ENCODE assay signal across 8 cellular contexts in the genomic region with DNA sequence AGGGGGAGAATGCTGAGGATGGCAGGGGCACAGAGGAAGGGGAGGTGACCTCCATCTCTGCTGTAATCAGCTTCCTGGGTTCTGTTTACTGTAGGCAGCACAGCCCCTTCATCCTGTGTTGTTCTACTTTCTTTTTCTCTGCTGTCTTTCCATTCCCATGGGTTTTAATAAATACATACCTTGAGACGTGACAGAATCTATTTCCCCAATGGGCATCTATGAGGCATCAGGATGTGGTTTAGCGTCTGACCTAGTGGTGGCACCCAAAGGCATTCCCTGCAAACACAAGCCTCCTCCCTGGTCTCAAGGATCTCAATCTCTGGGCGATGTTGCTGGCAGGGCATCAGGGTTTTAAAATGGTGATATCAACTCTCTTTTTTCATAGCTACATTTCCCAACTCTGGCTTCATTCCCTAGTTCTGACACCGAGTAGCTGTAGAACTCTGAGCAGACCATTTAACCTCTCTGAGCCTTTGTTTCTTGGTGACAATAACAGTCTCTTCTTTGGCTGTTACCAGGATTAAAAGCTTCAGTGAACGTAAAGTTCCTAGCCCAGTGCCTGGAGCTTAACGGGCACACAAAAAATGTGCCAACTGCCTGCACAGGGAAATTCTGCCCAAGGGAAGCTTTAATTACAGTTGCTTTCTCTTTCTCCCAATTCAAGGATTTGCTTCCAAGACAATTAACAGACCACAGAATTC.
DNase-seq lines count a peak whose midpoint lies in the region; ATAC-seq and TF ChIP-seq lines count a peak whose summit lies in the region.

No MANE protein-coding gene starts in this region.

- peak overlapping the region; percentile 58 for H3K4me3 ChIP-seq in CD4-positive, CD25-positive, alpha-beta regulatory T cell (ENCODE audit: low read depth, low read length)
- H3K4me3 ChIP-seq in adipocyte (ENCODE audit: low read length), result peak overlapping the region; percentile 58
- H3K4me3 ChIP-seq in liver (ENCODE audit: low read depth in 1 of 3, low read length in 3 of 3), result peak overlapping the region in 2 of 3 donors; percentile 25 to 37
- no peak overlapping the region for H3K4me3 ChIP-seq in left lung

- H3K27ac ChIP-seq in CD4-positive, CD25-positive, alpha-beta regulatory T cell (ENCODE audit: insufficient read depth, low read length, poor library complexity, severe bottlenecking), result no peak overlapping the region
- H3K27ac ChIP-seq in liver (ENCODE audit: low read depth in 1 of 2, low read length in 2 of 2), result no peak overlapping the region
- H3K27ac ChIP-seq in left lung, result no peak overlapping the region

- H3K9me3 ChIP-seq in CD4-positive, CD25-positive, alpha-beta regulatory T cell (ENCODE audit: control insufficient read depth in 2 of 2, low read length in 2 of 2), result no peaks in the 10 kb centered on the region
- H3K9me3 ChIP-seq in adipocyte (ENCODE audit: control insufficient read depth, low read length) (no peaks in the 10 kb centered on the region), liver (ENCODE audit: control insufficient read depth in 4 of 4, low read length in 3 of 4) (no peaks in the 10 kb centered on the region), left lung (no peaks in the 10 kb centered on the region)

- no peaks in the 10 kb centered on the region for H3K27me3 Mint-ChIP-seq in CD4-positive, CD25-positive, alpha-beta regulatory T cell

- H3K27ac Mint-ChIP-seq in CD4-positive, CD25-positive, alpha-beta regulatory T cell, result peak overlapping the region; percentile 43 to 72 (median 68)

- H3K4me3 Mint-ChIP-seq in CD4-positive, CD25-positive, alpha-beta regulatory T cell, result peak overlapping the region; percentile 5 to 75 (median 31)

- DNase-seq in CD4-positive, CD25-positive, alpha-beta regulatory T cell, result peak in 1 of 3 donors; percentile 51
- DNase-seq in adipocyte (ENCODE audit: low read depth), result peak; percentile 57
- no peak for DNase-seq in ureter (ENCODE audit: low spot score)
- DNase-seq in left lung, result no peak

- no peak for TF ChIP-seq RAD21 in liver (IDR thresholded peaks at IDR 0.05)

- no peaks in the 10 kb centered on the region for H3K9me3 Mint-ChIP-seq in CD4-positive, CD25-positive, alpha-beta regulatory T cell

- H3K9ac ChIP-seq in adipocyte (ENCODE audit: low read length), result peak overlapping the region; percentile 16
- H3K9ac ChIP-seq in liver (ENCODE audit: low read depth in 1 of 2, low read length in 2 of 2), result no peak overlapping the region

- peaks cover 10% of the 10 kb centered on the region for H3K4me1 ChIP-seq in CD4-positive, CD25-positive, alpha-beta regulatory T cell (ENCODE audit: control insufficient read depth, insufficient read depth, low read length, poor library complexity, severe bottlenecking)
- H3K4me1 ChIP-seq in adipocyte (ENCODE audit: control insufficient read depth, insufficient read depth, low read length) (peaks cover 34% of the 10 kb centered on the region), liver (ENCODE audit: control insufficient read depth in 4 of 4, insufficient read depth in 4 of 4, low read length in 3 of 4) (peaks cover 0 to 18% (median 8%) of the 10 kb centered on the region in 4 donors), left lung (peaks cover 0 to 22% of the 10 kb centered on the region in 2 donors)

- 37% methylated on average over 6 of the region's 6 CpGs for WGBS in liver

- H3K36me3 Mint-ChIP-seq in CD4-positive, CD25-positive, alpha-beta regulatory T cell, result no peaks in the 10 kb centered on the region

- no peaks in the 10 kb centered on the region for H3K36me3 ChIP-seq in CD4-positive, CD25-positive, alpha-beta regulatory T cell (ENCODE audit: control insufficient read depth, insufficient read depth, low read length)
- H3K36me3 ChIP-seq in adipocyte (ENCODE audit: control insufficient read depth, insufficient read depth, low read length, severe bottlenecking) (no peaks in the 10 kb centered on the region), liver (ENCODE audit: control insufficient read depth in 4 of 4, insufficient read depth in 3 of 4, low read depth in 1 of 4, low read length in 3 of 4) (no peaks in the 10 kb centered on the region), left lung (no peaks in the 10 kb centered on the region)

- TF ChIP-seq CTCF in liver (IDR thresholded peaks at IDR 0.05; ENCODE audit: low read depth, low read length, missing input control), result no peak
- no peak for TF ChIP-seq CTCF in left lung (IDR thresholded peaks at IDR 0.05)

- intact Hi-C loops in left lung (cut with DNase I), result loop anchor here in 1 of 2 donors (5.0 kb wide), 1 partner anchor 114 kb away; no protein-coding TSS in a partner anchor

- H3K4me1 Mint-ChIP-seq in CD4-positive, CD25-positive, alpha-beta regulatory T cell, result peaks cover 16 to 24% (median 19%) of the 10 kb centered on the region in 4 donors

- no peaks in the 10 kb centered on the region for H3K27me3 ChIP-seq in CD4-positive, CD25-positive, alpha-beta regulatory T cell (ENCODE audit: control insufficient read depth, insufficient read depth, low read length)
- H3K27me3 ChIP-seq in adipocyte (replicated peaks; ENCODE audit: control insufficient read depth, insufficient read depth, low read length), result no peaks in the 10 kb centered on the region
- no peaks in the 10 kb centered on the region for H3K27me3 ChIP-seq in liver (ENCODE audit: control insufficient read depth in 4 of 4, insufficient read depth in 4 of 4, low read length in 3 of 4)
- no peaks in the 10 kb centered on the region for H3K27me3 ChIP-seq in left lung

- ATAC-seq in CD4-positive, CD25-positive, alpha-beta regulatory T cell (ENCODE audit: low read depth in 2 of 2), result peak; percentile 44 to 57
- ATAC-seq in HG03442 (IDR thresholded peaks at IDR 0.05; ENCODE audit: unreplicated experiment) (peak; percentile 60), HG03342 (IDR thresholded peaks at IDR 0.05; ENCODE audit: unreplicated experiment) (no peak), left lung (no peak), GM19395 (IDR thresholded peaks at IDR 0.05; ENCODE audit: unreplicated experiment) (no peak)

TF ChIP-seq in liver, 16 proteins besides CTCF, POLR2A, EP300 and RAD21:
- TF ChIP-seq RXRA (IDR thresholded peaks at IDR 0.05) (no peak), FOXA1 (IDR thresholded peaks at IDR 0.05) (no peak), FOXA2 (IDR thresholded peaks at IDR 0.05) (no peak), HNF4G (IDR thresholded peaks at IDR 0.05) (no peak), NR2F2 (IDR thresholded peaks at IDR 0.05) (no peak), YY1 (IDR thresholded peaks at IDR 0.05) (no peak), HNF4A (conservative IDR thresholded peaks at IDR 0.05) (no peak)
- TF ChIP-seq, protein P1, sequence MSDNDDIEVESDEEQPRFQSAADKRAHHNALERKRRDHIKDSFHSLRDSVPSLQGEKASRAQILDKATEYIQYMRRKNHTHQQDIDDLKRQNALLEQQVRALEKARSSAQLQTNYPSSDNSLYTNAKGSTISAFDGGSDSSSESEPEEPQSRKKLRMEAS (IDR thresholded peaks at IDR 0.05), result no peak
TF ChIP-seq in liver: peak in this region for 0.

Comparison
In these comparisons a context has a peak if more than half of its experiments do, and no peak if none do; other contexts are left out.
1. ATAC-seq: peak in CD4-positive, CD25-positive, alpha-beta regulatory T cell (2 of 2) and HG03442 (single experiment); none in HG03342 (single experiment), left lung (single experiment) and GM19395 (single experiment).
2. H3K4me3 ChIP-seq: peak in CD4-positive, CD25-positive, alpha-beta regulatory T cell (single experiment), adipocyte (single experiment) and liver (2 of 3); none in left lung (0 of 2).